ENCODE assay signal across 23 cellular contexts in genomic region chr10:113038183-113038582, GRCh38.
DNase-seq lines count a peak whose midpoint lies in the region; ATAC-seq and TF ChIP-seq lines count a peak whose summit lies in the region.
"Had no signal": no experiment of that assay in that cellular context is flagged by ENCODE, and none has a peak within 500 bp of the region (broad histone marks: within the 10 kb centered on the region; RNA-seq: fewer than 3 reads in every experiment).

No MANE protein-coding gene starts in this region.

- no peak overlapping the region for H3K9ac ChIP-seq in subcutaneous abdominal adipose tissue (ENCODE audit: low read length in 5 of 5)
- H3K9ac ChIP-seq in smooth muscle cell (ENCODE audit: low read depth): no peak overlapping the region
- H3K9ac ChIP-seq: BLaER1 treated with 17β-estradiol and CSF1 and Interleukin-3, amounts not matched to agents 10 nM and 100 nM had no signal

- no peak overlapping the region for H2AFZ ChIP-seq in smooth muscle cell (ENCODE audit: low read depth)

- POLR2A ChIA-PET in HEK293 (lab: Yijun Ruan, JAX): no interaction called here

- H3K79me2 ChIP-seq in smooth muscle cell (ENCODE audit: low read depth): peaks cover 95% of the 10 kb centered on the region

- no peak for TF ChIP-seq CTCF in HEK293 (tag by site-specific recombination; IDR thresholded peaks at IDR 0.05)
- no peak for TF ChIP-seq CTCF in ascending aorta (IDR thresholded peaks at IDR 0.05)
- no peak for TF ChIP-seq CTCF in smooth muscle cell (IDR thresholded peaks at IDR 0.05; ENCODE audit: borderline replicate concordance, insufficient read depth, poor library complexity, severe bottlenecking)

- H3K27ac ChIP-seq in HEK293 (ENCODE audit: extremely low read depth, low read depth, low read length) (no peak overlapping the region), ascending aorta (peak overlapping the region; percentile 63 to 82), subcutaneous abdominal adipose tissue (ENCODE audit: low read depth, low read length) (peak overlapping the region; percentile 5), smooth muscle cell (ENCODE audit: low read depth) (no peak overlapping the region)
- H3K27ac ChIP-seq: A549; BLaER1 treated with 17β-estradiol and CSF1 and Interleukin-3, amounts not matched to agents 10 nM and 100 nM; SJCRH30 had no signal

- ATAC-seq in sciatic nerve: no peak
- no peak for ATAC-seq in GM21515 (IDR thresholded peaks at IDR 0.05; ENCODE audit: unreplicated experiment)
- ATAC-seq in Right ventricle myocardium inferior: no peak
- ATAC-seq: A549 had no signal

- peaks cover 6 to 7% of the 10 kb centered on the region in 2 experiments for H3K36me3 ChIP-seq in HEK293 (ENCODE audit: control insufficient read depth in 2 of 2, insufficient read depth in 1 of 2, low read length in 2 of 2)
- H3K36me3 ChIP-seq in ascending aorta: no peaks in the 10 kb centered on the region
- H3K36me3 ChIP-seq in subcutaneous abdominal adipose tissue (ENCODE audit: control insufficient read depth in 5 of 5, insufficient read depth in 5 of 5, low read length in 5 of 5): peaks cover 0 to 8% (median 3%) of the 10 kb centered on the region in 5 donors
- no peaks in the 10 kb centered on the region for H3K36me3 ChIP-seq in smooth muscle cell (ENCODE audit: low read depth)

- CTCF ChIA-PET in HEK293 (lab: Yijun Ruan, JAX): no interaction called here

- H3K4me3 ChIP-seq in HEK293 (ENCODE audit: low read depth, low read length) (no peak overlapping the region), ascending aorta (no peak overlapping the region), subcutaneous abdominal adipose tissue (ENCODE audit: low read depth in 1 of 5, low read length in 5 of 5) (no peak overlapping the region), smooth muscle cell (no peak overlapping the region)
- H3K4me3 ChIP-seq: A549; BLaER1 treated with 17β-estradiol and CSF1 and Interleukin-3, amounts not matched to agents 10 nM and 100 nM; MG63; SJCRH30 had no signal

- peaks cover 10% of the 10 kb centered on the region for H3F3A ChIP-seq in smooth muscle cell (ENCODE audit: low read depth)

- peak in 1 of 2 donors; percentile 47 for DNase-seq in ascending aorta (ENCODE audit: low spot score in 2 of 2)
- peak; percentile 33 for DNase-seq in mucosa of gallbladder (ENCODE audit: low spot score)
- no peak for DNase-seq in sciatic nerve (ENCODE audit: low spot score)
- DNase-seq in Right ventricle myocardium inferior (ENCODE audit: missing footprints): no peak
- DNase-seq in smooth muscle cell (lab: John Stamatoyannopoulos, UW; ENCODE audit: unreplicated experiment): no peak
- DNase-seq: AML-193; CD4-positive, alpha-beta T cell; HFFc6; IMR-90; KG1; MG63; NCI-H1105 treated with DMSO at 0.1 percent for 48 hours; NCI-H1694; NCI-H2029 treated with DMSO at 0.1 percent for 48 hours; NCI-H226; NCI-H510A; NCI-H774; SJCRH30 had no signal

- H3K9me3 ChIP-seq in HEK293 (ENCODE audit: control insufficient read depth, insufficient read depth, low read depth, low read length) (no peaks in the 10 kb centered on the region), ascending aorta (no peaks in the 10 kb centered on the region), subcutaneous abdominal adipose tissue (ENCODE audit: control insufficient read depth in 5 of 5, low read length in 5 of 5) (no peaks in the 10 kb centered on the region), smooth muscle cell (replicated peaks; ENCODE audit: low read depth) (no peaks in the 10 kb centered on the region)
- H3K9me3 ChIP-seq: A549, MG63, SJCRH30 had no signal

- H4K20me1 ChIP-seq in smooth muscle cell (ENCODE audit: low read depth): peaks cover 70% of the 10 kb centered on the region

- no peaks in the 10 kb centered on the region for H3K4me1 ChIP-seq in HEK293 (ENCODE audit: control insufficient read depth, insufficient read depth, low read length)
- peaks cover 8 to 47% of the 10 kb centered on the region in 2 donors for H3K4me1 ChIP-seq in ascending aorta
- H3K4me1 ChIP-seq in subcutaneous abdominal adipose tissue (ENCODE audit: control insufficient read depth in 5 of 5, insufficient read depth in 5 of 5, low read length in 5 of 5): peaks cover 6 to 41% (median 29%) of the 10 kb centered on the region in 5 donors
- H3K4me1 ChIP-seq in smooth muscle cell (ENCODE audit: low read depth): peaks cover 20% of the 10 kb centered on the region

- H3K4me2 ChIP-seq in smooth muscle cell: no peak overlapping the region
- H3K4me2 ChIP-seq: A549 had no signal

- WGBS in smooth muscle cell (ENCODE audit: low lambda C conversion rate): 94% methylated on average over 12 of the region's 12 CpGs

- intact Hi-C loops in ascending aorta (cut with DNase I): loop anchor here (5.0 kb wide), 1 partner anchor 74 kb away; no protein-coding TSS in a partner anchor
- intact Hi-C loops in sciatic nerve (cut with DNase I): no loop called here
- intact Hi-C loops in Right ventricle myocardium inferior (cut with DNase I): no loop called here

- H3K27me3 ChIP-seq in ascending aorta (no peaks in the 10 kb centered on the region), subcutaneous abdominal adipose tissue (ENCODE audit: control insufficient read depth in 5 of 5, insufficient read depth in 4 of 5, low read length in 5 of 5) (no peaks in the 10 kb centered on the region), smooth muscle cell (ENCODE audit: low read depth) (no peaks in the 10 kb centered on the region)
- H3K27me3 ChIP-seq: BLaER1 treated with 17β-estradiol and CSF1 and Interleukin-3, amounts not matched to agents 10 nM and 100 nM; MG63; SJCRH30 had no signal

TF ChIP-seq in HEK293, 187 proteins besides CTCF, POLR2A, EP300 and RAD21:
- peak; percentile 64 for TF ChIP-seq SP7 (tag by site-specific recombination; IDR thresholded peaks at IDR 0.05)
- peak; percentile 79 for TF ChIP-seq KLF10 (tag by site-specific recombination; IDR thresholded peaks at IDR 0.05)
- TF ChIP-seq MYNN (tag by site-specific recombination; IDR thresholded peaks at IDR 0.05; ENCODE audit: borderline replicate concordance): no peak

Comparison
In these comparisons a context has a peak if more than half of its experiments do, and no peak if none do; other contexts are left out.
1. H3K27ac ChIP-seq: peak in ascending aorta (2 of 2) and subcutaneous abdominal adipose tissue (single experiment); none in HEK293 (single experiment) and smooth muscle cell (single experiment).